23 cellular contexts compared by ENCODE assay signal in the genomic region with DNA sequence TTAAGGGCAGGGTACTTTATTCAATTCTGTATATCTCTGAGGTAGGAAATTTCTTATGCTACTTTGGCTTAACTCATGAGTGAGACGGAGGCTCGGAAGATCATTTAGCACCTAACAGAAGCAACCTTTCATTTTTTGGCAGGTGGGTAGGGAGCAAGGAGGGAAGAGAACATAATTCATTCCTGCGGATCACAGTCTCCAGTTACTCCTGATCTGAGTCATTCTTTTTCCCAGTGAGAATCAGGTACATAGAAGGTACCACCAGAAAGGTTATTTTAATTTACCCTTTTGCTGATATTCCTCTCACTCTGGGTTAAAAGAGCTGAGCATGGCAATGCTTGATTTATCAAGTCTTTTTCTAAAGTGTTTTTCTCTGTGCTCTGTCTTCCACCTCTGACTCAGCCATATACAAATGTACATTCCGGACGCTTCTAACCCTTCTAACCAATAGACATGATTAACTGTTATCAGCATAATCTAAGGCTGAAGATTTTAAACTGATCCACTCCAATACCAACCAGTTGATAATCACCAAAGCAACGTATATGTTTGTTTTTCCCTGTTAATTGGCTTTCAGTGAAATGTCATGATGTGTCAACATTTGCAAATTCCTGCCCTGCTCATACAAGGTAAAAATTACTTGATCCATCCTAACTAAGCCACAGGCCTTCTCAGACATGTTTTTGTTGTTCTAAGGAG.
"Had no signal": no experiment of that assay in that cellular context is flagged by ENCODE, and none has a peak within 500 bp of the region (broad histone marks: within the 10 kb centered on the region; RNA-seq: fewer than 3 reads in every experiment).

No MANE protein-coding gene starts in this region.

- FAIRE-seq: TTC549 had no signal

- H3K9me3 ChIP-seq: body of pancreas, colonic mucosa, prostate gland, suprapubic skin had no signal

- H3K4me3 Mint-ChIP-seq: activated CD4-positive, alpha-beta T cell treated with anti-CD3 and anti-CD28 coated beads, Interleukin-2, amount 10 ng/mL, durations not matched to agents 24 days and 14 days; activated CD8-positive, alpha-beta T cell treated with anti-CD3 and anti-CD28 coated beads, Interleukin-2, amount 10 ng/mL, durations not matched to agents 7 days and 5 days; mesothelial cell of epicardium; stimulated activated naive CD8-positive, alpha-beta T cell treated with anti-CD3 and anti-CD28 coated beads, Interleukin-15, Interleukin-2, amounts not matched to agents 100 ng/mL and 50 ng/mL, for 24 hours; type B pancreatic cell had no signal

- ATAC-seq: activated CD8-positive, alpha-beta T cell treated with anti-CD3 and anti-CD28 coated beads, Interleukin-2, amount 10 ng/mL, durations not matched to agents 7 days and 5 days; activated naive CD4-positive, alpha-beta T cell treated with anti-CD3 and anti-CD28 coated beads, Interleukin-2, amount 50 U/mL, for 72 hours; body of pancreas; sciatic nerve had no signal

- DNase-seq: activated CD4-positive, alpha-beta T cell treated with anti-CD3 and anti-CD28 coated beads, Interleukin-2, amount 10 ng/mL, durations not matched to agents 24 days and 14 days; activated CD4-positive, CD25-positive, alpha-beta regulatory T cell; activated CD8-positive, alpha-beta memory T cell treated with anti-CD3 and anti-CD28 coated beads, Interleukin-2, amount 50 U/mL, for 4 hours; activated CD8-positive, alpha-beta T cell treated with anti-CD3 and anti-CD28 coated beads, Interleukin-2, amount 10 ng/mL, durations not matched to agents 7 days and 5 days; activated effector memory CD4-positive, alpha-beta T cell treated with anti-CD3 and anti-CD28 coated beads, Interleukin-2, amount 50 U/mL, for 16 hours; activated T-cell treated with anti-CD3 and anti-CD28 coated beads, Interleukin-2, amount 50 U/mL, for 48 hours; amygdala; body of pancreas; central memory CD4-positive, alpha-beta T cell; colonic mucosa; foreskin fibroblast; glutamatergic neuron; hypothalamus; kidney glomerular epithelial cell; spleen had no signal

- H3K27ac Mint-ChIP-seq: activated CD4-positive, alpha-beta T cell treated with anti-CD3 and anti-CD28 coated beads, Interleukin-2, amount 10 ng/mL, durations not matched to agents 24 days and 14 days; activated CD8-positive, alpha-beta T cell treated with anti-CD3 and anti-CD28 coated beads, Interleukin-2, amount 10 ng/mL, durations not matched to agents 7 days and 5 days; mesothelial cell of epicardium; stimulated activated naive CD8-positive, alpha-beta T cell treated with anti-CD3 and anti-CD28 coated beads, Interleukin-15, Interleukin-2, amounts not matched to agents 100 ng/mL and 50 ng/mL, for 24 hours; type B pancreatic cell had no signal

- H3K4me3 ChIP-seq: body of pancreas, colonic mucosa, prostate gland, spleen, suprapubic skin had no signal

- H3K36me3 ChIP-seq: colonic mucosa, prostate gland, spleen, suprapubic skin had no signal

- H3K4me1 Mint-ChIP-seq: activated CD4-positive, alpha-beta T cell treated with anti-CD3 and anti-CD28 coated beads, Interleukin-2, amount 10 ng/mL, durations not matched to agents 24 days and 14 days had no signal

- H3K27me3 ChIP-seq: body of pancreas, colonic mucosa, suprapubic skin had no signal

- H3K36me3 Mint-ChIP-seq: activated naive CD4-positive, alpha-beta T cell treated with anti-CD3 and anti-CD28 coated beads, Interleukin-2, amount 50 U/mL, for 72 hours; mesothelial cell of epicardium; type B pancreatic cell had no signal

- H3K4me1 ChIP-seq: body of pancreas, colonic mucosa, prostate gland, spleen, suprapubic skin had no signal

- H3K27ac ChIP-seq: body of pancreas, colonic mucosa, prostate gland, spleen, suprapubic skin had no signal

- H3K9me3 Mint-ChIP-seq: activated CD4-positive, alpha-beta T cell treated with anti-CD3 and anti-CD28 coated beads, Interleukin-2, amount 10 ng/mL, durations not matched to agents 24 days and 14 days; activated naive CD4-positive, alpha-beta T cell treated with anti-CD3 and anti-CD28 coated beads, Interleukin-2, amount 50 U/mL, for 72 hours; type B pancreatic cell had no signal
